ENCODE assay signal across 1 cellular context in genomic region chr12:53459097-53459496, GRCh38.
TF ChIP-seq lines count a peak whose summit lies in the region.

No MANE protein-coding gene starts in this region.

TF ChIP-seq in GM12878, 131 proteins besides CTCF, POLR2A, EP300 and RAD21:
- TF ChIP-seq, protein P1, sequence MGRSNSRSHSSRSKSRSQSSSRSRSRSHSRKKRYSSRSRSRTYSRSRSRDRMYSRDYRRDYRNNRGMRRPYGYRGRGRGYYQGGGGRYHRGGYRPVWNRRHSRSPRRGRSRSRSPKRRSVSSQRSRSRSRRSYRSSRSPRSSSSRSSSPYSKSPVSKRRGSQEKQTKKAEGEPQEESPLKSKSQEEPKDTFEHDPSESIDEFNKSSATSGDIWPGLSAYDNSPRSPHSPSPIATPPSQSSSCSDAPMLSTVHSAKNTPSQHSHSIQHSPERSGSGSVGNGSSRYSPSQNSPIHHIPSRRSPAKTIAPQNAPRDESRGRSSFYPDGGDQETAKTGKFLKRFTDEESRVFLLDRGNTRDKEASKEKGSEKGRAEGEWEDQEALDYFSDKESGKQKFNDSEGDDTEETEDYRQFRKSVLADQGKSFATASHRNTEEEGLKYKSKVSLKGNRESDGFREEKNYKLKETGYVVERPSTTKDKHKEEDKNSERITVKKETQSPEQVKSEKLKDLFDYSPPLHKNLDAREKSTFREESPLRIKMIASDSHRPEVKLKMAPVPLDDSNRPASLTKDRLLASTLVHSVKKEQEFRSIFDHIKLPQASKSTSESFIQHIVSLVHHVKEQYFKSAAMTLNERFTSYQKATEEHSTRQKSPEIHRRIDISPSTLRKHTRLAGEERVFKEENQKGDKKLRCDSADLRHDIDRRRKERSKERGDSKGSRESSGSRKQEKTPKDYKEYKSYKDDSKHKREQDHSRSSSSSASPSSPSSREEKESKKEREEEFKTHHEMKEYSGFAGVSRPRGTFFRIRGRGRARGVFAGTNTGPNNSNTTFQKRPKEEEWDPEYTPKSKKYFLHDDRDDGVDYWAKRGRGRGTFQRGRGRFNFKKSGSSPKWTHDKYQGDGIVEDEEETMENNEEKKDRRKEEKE (IDR thresholded peaks at IDR 0.05) = no peak
- no peak for TF ChIP-seq POLR2AphosphoS2 (IDR thresholded peaks at IDR 0.05; ENCODE audit: low read depth, low read length)
- TF ChIP-seq, protein P2, sequence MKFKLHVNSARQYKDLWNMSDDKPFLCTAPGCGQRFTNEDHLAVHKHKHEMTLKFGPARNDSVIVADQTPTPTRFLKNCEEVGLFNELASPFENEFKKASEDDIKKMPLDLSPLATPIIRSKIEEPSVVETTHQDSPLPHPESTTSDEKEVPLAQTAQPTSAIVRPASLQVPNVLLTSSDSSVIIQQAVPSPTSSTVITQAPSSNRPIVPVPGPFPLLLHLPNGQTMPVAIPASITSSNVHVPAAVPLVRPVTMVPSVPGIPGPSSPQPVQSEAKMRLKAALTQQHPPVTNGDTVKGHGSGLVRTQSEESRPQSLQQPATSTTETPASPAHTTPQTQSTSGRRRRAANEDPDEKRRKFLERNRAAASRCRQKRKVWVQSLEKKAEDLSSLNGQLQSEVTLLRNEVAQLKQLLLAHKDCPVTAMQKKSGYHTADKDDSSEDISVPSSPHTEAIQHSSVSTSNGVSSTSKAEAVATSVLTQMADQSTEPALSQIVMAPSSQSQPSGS (IDR thresholded peaks at IDR 0.05; ENCODE audit: low read length) = no peak
- no peak for TF ChIP-seq SREBF2 (IDR thresholded peaks at IDR 0.05; ENCODE audit: low read length)
- TF ChIP-seq HCFC1 (IDR thresholded peaks at IDR 0.05; ENCODE audit: low read length) = no peak
